Comparison of ENCODE assay signal across 22 cellular contexts in genomic region chr17:79146562-79146961, GRCh38.
"Had no signal": no experiment of that assay in that cellular context is flagged by ENCODE, and none has a peak within 500 bp of the region (broad histone marks: within the 10 kb centered on the region; RNA-seq: fewer than 3 reads in every experiment).

No MANE protein-coding gene starts in this region.

- H3K27ac ChIP-seq: ascending aorta, body of pancreas, KMS-11 had no signal

- DNase-seq: activated CD4-positive, alpha-beta T cell treated with anti-CD3 and anti-CD28 coated beads for 4 hours; activated CD4-positive, alpha-beta T cell treated with anti-CD3 and anti-CD28 coated beads, Interleukin-2, amount 50 U/mL, for 4 hours; activated CD8-positive, alpha-beta memory T cell treated with anti-CD3 and anti-CD28 coated beads, Interleukin-2, amount 50 U/mL, for 48 hours; activated CD8-positive, alpha-beta T cell treated with anti-CD3 and anti-CD28 coated beads, Interleukin-2, amount 10 ng/mL, durations not matched to agents 7 days and 5 days; activated effector memory CD4-positive, alpha-beta T cell treated with Interleukin-2 at 50 U/mL for 16 hours; activated naive CD4-positive, alpha-beta T cell; activated naive CD8-positive, alpha-beta T cell treated with anti-CD3 and anti-CD28 coated beads, Interleukin-2, amount 50 U/mL, for 24 hours; activated T-cell treated with anti-CD3 and anti-CD28 coated beads, Interleukin-2, amount 50 U/mL, for 1 hour; amniotic stem cell; body of pancreas; central memory CD4-positive, alpha-beta T cell; NCI-H1105; NCI-H1694; NCI-H2029; NCI-H2107; NCI-H446; NCI-H748 treated with DMSO at 0.1 percent for 48 hours; NK-92 treated with Interleukin-12 subunit alpha and Interleukin-12 subunit beta, amount 100 ng/mL, for 24 hours; OCI-M1; RPMI8226 had no signal

- H3K4me3 ChIP-seq: ascending aorta, body of pancreas had no signal

- H3K9ac ChIP-seq: KMS-11 had no signal

- H3K36me3 ChIP-seq: ascending aorta had no signal

- H3K9me3 ChIP-seq: ascending aorta, body of pancreas had no signal

- H3K4me2 ChIP-seq: KMS-11 had no signal

- H3K27me3 ChIP-seq: ascending aorta had no signal

- H3K4me1 ChIP-seq: ascending aorta, body of pancreas had no signal
